Comparison of ENCODE assay signal across 11 cellular contexts in the genomic region with DNA sequence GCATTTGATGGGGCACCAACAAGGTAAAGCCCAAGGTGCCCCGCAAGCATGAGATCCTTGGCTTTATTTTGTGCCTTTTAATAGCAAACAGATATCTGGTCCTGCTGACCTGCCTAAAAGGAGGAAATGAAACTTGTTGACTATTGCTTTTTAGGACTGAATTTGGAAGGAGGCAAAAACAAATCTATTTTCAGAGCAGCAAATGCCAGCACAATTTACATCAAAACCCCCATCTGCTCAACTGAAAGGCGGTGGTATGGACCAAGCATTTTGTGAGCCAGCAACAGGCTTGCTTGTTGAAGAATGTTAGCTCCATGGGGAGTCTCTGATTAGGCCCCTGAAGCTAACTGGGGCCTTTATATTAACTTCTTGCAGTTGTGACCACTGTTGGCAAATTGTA.
DNase-seq lines count a peak whose midpoint lies in the region; ATAC-seq and TF ChIP-seq lines count a peak whose summit lies in the region.
"Had no signal": no experiment of that assay in that cellular context is flagged by ENCODE, and none has a peak within 500 bp of the region (broad histone marks: within the 10 kb centered on the region; RNA-seq: fewer than 3 reads in every experiment).

No MANE protein-coding gene starts in this region.

- peaks cover 0 to 3% (median 3%) of the 10 kb centered on the region in 3 donors for H3K27me3 Mint-ChIP-seq in CD14-positive monocyte (ENCODE audit: low read depth in 3 of 3)

- H3K4me3 Mint-ChIP-seq in CD14-positive monocyte, result no peak overlapping the region
- H3K4me3 Mint-ChIP-seq: mesothelial cell of epicardium had no signal

- intact Hi-C loops in mucosa of descending colon (cut with DNase I, micrococcal nuclease), result no loop called here
- intact Hi-C loops in CD14-positive monocyte (cut with micrococcal nuclease), result no loop called here

- H3K36me3 ChIP-seq in mucosa of descending colon (ENCODE audit: low read depth), result no peaks in the 10 kb centered on the region
- H3K36me3 ChIP-seq: thoracic aorta had no signal

- no peaks in the 10 kb centered on the region for H3K4me1 ChIP-seq in mucosa of descending colon (ENCODE audit: low read depth)

- H3K4me3 ChIP-seq in mucosa of descending colon, result no peak overlapping the region
- H3K4me3 ChIP-seq: PC-9, thoracic aorta had no signal

- H3K9me3 Mint-ChIP-seq in CD14-positive monocyte, result peaks cover 0 to 2% (median 0%) of the 10 kb centered on the region in 7 donors

- H3K4me1 Mint-ChIP-seq in CD14-positive monocyte, result no peaks in the 10 kb centered on the region

- in situ Hi-C loops in GM13977 (cut with MboI; ENCODE audit: low pct_unique_long_range_greater_than_20kb, low sequenced_read_pairs, unreplicated experiment), result no loop called here

- DNase-seq in mucosa of descending colon (no peak), RKO (ENCODE audit: low spot score) (no peak), NCI-H748 (lab: John Stamatoyannopoulos, UW; ENCODE audit: unreplicated experiment) (no peak), GM13977 (ENCODE audit: low spot score) (no peak), CD14-positive monocyte (ENCODE audit: low spot score) (no peak)

- no peaks in the 10 kb centered on the region for H3K9me3 ChIP-seq in mucosa of descending colon
- H3K9me3 ChIP-seq: thoracic aorta had no signal

- TF ChIP-seq CTCF in mucosa of descending colon (IDR thresholded peaks at IDR 0.05), result no peak
- TF ChIP-seq CTCF in GM13977 (IDR thresholded peaks at IDR 0.05; ENCODE audit: extremely low read depth, insufficient read depth, missing control alignments), result no peak
- no peak for TF ChIP-seq CTCF in CD14-positive monocyte (IDR thresholded peaks at IDR 0.05)

- peak; percentile 43 for ATAC-seq in GM18870 (IDR thresholded peaks at IDR 0.05; ENCODE audit: unreplicated experiment)
- peak; percentile 42 for ATAC-seq in GM21717 (IDR thresholded peaks at IDR 0.05; ENCODE audit: unreplicated experiment)
- peak; percentile 57 for ATAC-seq in HG03378 (IDR thresholded peaks at IDR 0.05; ENCODE audit: unreplicated experiment)
- ATAC-seq in mucosa of descending colon, result peak; percentile 46

- H3K27ac Mint-ChIP-seq in CD14-positive monocyte, result no peak overlapping the region
- H3K27ac Mint-ChIP-seq: mesothelial cell of epicardium had no signal

- no peaks in the 10 kb centered on the region for H3K36me3 Mint-ChIP-seq in CD14-positive monocyte
- H3K36me3 Mint-ChIP-seq: mesothelial cell of epicardium had no signal
